ENCODE assay signal across 11 cellular contexts in genomic region chr1:69090170-69090569, GRCh38.
"Had no signal": no experiment of that assay in that cellular context is flagged by ENCODE, and none has a peak within 500 bp of the region (broad histone marks: within the 10 kb centered on the region; RNA-seq: fewer than 3 reads in every experiment).

No MANE protein-coding gene starts in this region.

- H3K27ac ChIP-seq: GM23248 had no signal

- H3K4me3 Mint-ChIP-seq: GM23338, H9, HFFc6 had no signal

- H3K36me3 ChIP-seq: HAP-1 had no signal

- FAIRE-seq: H1, H54 had no signal

- H3K4me3 ChIP-seq: GM23248, GM23338, HAP-1 had no signal

- H3K9ac ChIP-seq: GM23248 had no signal

- H3K27ac Mint-ChIP-seq: GM23338, H9, HFFc6 had no signal

- DNase-seq: GM23248, GOT3, H7, H9, HCEC 1CT, HFFc6 had no signal

- ATAC-seq: GM23338, HCT116 had no signal
